13 cellular contexts compared by ENCODE assay signal in the genomic region with DNA sequence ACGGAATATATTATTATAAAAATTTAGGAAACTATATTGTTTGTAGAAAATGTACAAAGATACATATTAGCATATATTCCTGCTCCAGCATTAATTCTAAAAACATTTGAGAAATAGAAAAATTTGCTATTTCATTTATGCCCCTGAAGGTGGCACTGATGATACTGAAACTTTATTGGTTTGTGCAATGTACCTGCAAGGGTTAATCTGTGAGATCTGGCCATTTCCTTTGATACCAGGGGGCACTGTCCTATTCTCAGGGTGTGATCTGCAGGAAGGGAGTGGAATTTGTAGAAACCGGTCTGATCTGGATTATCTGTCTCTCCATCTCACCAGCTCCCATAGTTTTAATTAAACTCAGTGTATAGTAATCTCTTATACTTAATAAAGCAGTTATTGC.
DNase-seq lines count a peak whose midpoint lies in the region; ATAC-seq and TF ChIP-seq lines count a peak whose summit lies in the region.
"Had no signal": no experiment of that assay in that cellular context is flagged by ENCODE, and none has a peak within 500 bp of the region (broad histone marks: within the 10 kb centered on the region; RNA-seq: fewer than 3 reads in every experiment).

No MANE protein-coding gene starts in this region.

- H3K27ac ChIP-seq in left lung = no peak overlapping the region
- H3K27ac ChIP-seq: heart right ventricle, spleen had no signal

- ATAC-seq in GM19463 (IDR thresholded peaks at IDR 0.05; ENCODE audit: unreplicated experiment) (no peak), left lung (no peak)
- ATAC-seq: heart right ventricle had no signal

- POLR2A ChIA-PET in HEK293T (lab: Yijun Ruan, JAX) = no interaction called here

- CTCF ChIA-PET in HEK293T (lab: Yijun Ruan, JAX) = interaction anchor here (0.6 to 0.7 kb wide), 2 partner anchors 69 to 1630 kb away, joined by 3 read pairs; no protein-coding TSS in a partner anchor

- no peaks in the 10 kb centered on the region for H3K9me3 ChIP-seq in left lung
- H3K9me3 ChIP-seq: heart right ventricle, spleen had no signal

- DNase-seq in HEK293T (ENCODE audit: extremely low spot score) = peak; percentile 7
- DNase-seq in SW 1271 (lab: John Stamatoyannopoulos, UW) = peak; percentile 12 to 52
- peak; percentile 0 for DNase-seq in fibroblast of peridontal ligament (ENCODE audit: extremely low read depth)
- peak; percentile 10 for DNase-seq in renal cortical epithelial cell (ENCODE audit: low read depth)
- DNase-seq in cerebellum (ENCODE audit: low spot score) = no peak
- no peak for DNase-seq in left lung
- DNase-seq: aorta, DMS 273 treated with DMSO at 0.1 percent for 48 hours, heart right ventricle, NCI-H446 treated with DMSO at 0.1 percent for 48 hours, spleen, T-helper 2 cell had no signal

- H3K36me3 ChIP-seq in left lung = no peaks in the 10 kb centered on the region
- H3K36me3 ChIP-seq: heart right ventricle, spleen had no signal

- intact Hi-C loops in left lung (cut with DNase I) = no loop called here

- no peak for TF ChIP-seq CTCF in left lung (IDR thresholded peaks at IDR 0.05)

- H3K4me3 ChIP-seq in left lung = no peak overlapping the region
- H3K4me3 ChIP-seq: heart right ventricle, spleen had no signal

- H3K4me1 ChIP-seq in left lung = no peaks in the 10 kb centered on the region
- H3K4me1 ChIP-seq: heart right ventricle, spleen had no signal

- H3K27me3 ChIP-seq in left lung = no peaks in the 10 kb centered on the region
- H3K27me3 ChIP-seq: heart right ventricle, spleen had no signal

TF ChIP-seq in HEK293T, 16 proteins besides CTCF, POLR2A, EP300 and RAD21:
- TF ChIP-seq, protein P1, sequence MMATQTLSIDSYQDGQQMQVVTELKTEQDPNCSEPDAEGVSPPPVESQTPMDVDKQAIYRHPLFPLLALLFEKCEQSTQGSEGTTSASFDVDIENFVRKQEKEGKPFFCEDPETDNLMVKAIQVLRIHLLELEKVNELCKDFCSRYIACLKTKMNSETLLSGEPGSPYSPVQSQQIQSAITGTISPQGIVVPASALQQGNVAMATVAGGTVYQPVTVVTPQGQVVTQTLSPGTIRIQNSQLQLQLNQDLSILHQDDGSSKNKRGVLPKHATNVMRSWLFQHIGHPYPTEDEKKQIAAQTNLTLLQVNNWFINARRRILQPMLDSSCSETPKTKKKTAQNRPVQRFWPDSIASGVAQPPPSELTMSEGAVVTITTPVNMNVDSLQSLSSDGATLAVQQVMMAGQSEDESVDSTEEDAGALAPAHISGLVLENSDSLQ (IDR thresholded peaks at IDR 0.05) = no peak
- no peak for TF ChIP-seq ZNF384 (IDR thresholded peaks at IDR 0.05)
- no peak for TF ChIP-seq FOXK2 (IDR thresholded peaks at IDR 0.05)
- no peak for TF ChIP-seq FOXM1 (IDR thresholded peaks at IDR 0.05; ENCODE audit: borderline replicate concordance)

Comparison
In these comparisons a context has a peak if more than half of its experiments do, and no peak if none do; other contexts are left out.
1. DNase-seq: peak in HEK293T (single experiment), SW 1271 (2 of 2), fibroblast of peridontal ligament (single experiment) and renal cortical epithelial cell (single experiment); none in cerebellum (single experiment) and left lung (0 of 2).